In the genomic region with DNA sequence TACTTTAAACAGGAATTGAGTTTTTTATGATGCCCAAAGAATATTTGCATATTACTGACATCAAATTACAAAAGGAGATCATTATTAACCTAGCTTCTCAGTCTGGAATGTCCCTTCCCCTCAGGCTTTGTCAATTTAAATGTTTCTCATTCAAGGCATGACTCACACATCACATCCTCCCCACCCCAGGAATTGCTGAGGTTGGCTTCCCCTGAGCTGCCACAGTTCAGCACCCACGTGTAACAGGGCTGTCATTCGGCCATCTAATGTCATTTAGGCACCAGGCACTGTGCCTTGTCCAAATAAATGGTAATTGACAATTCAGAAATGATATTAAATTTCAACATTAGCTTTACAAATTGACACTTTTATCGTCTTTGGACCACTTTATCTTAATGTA, we compare ENCODE assay signal across 13 cellular contexts.
DNase-seq lines count a peak whose midpoint lies in the region; ATAC-seq, FAIRE-seq and TF ChIP-seq lines count a peak whose summit lies in the region.
"Had no signal": no experiment of that assay in that cellular context is flagged by ENCODE, and none has a peak within 500 bp of the region (broad histone marks: within the 10 kb centered on the region; RNA-seq: fewer than 3 reads in every experiment).

No MANE protein-coding gene starts in this region.

- no TSS peak for BruUV-seq in K562 (replicated peaks; lab: Mats Ljungman, UMichigan)

- CTCF ChIA-PET in K562 (lab: Yijun Ruan, JAX; ENCODE audit: low intra/inter-chr PET ratio) = no interaction called here

- TF ChIP-seq CTCF in K562 (IDR thresholded peaks at IDR 0.05 in 2 of 3, conservative IDR thresholded peaks at IDR 0.05 in 1 of 3; ENCODE audit: insufficient read depth in 2 of 3, low read depth in 1 of 3, low read length in 3 of 3) (no peak), right atrium auricular region (IDR thresholded peaks at IDR 0.05) (no peak)

- WGBS in K562 (ENCODE audit: insufficient coverage, low coverage, missing lambda C conversion rate) = 0% methylated on average over 3 of the region's 3 CpGs

- H3K4me1 ChIP-seq in K562 (replicated peaks in 1 of 2; ENCODE audit: control insufficient read depth in 2 of 2, insufficient read depth in 2 of 2, low read length in 2 of 2) (no peaks in the 10 kb centered on the region), right atrium auricular region (no peaks in the 10 kb centered on the region)
- H3K4me1 ChIP-seq: body of pancreas had no signal

- H3K4me3 ChIP-seq in K562 = no peak overlapping the region
- no peak overlapping the region for H3K4me3 ChIP-seq in right atrium auricular region
- H3K4me3 ChIP-seq: body of pancreas, skin epidermis had no signal

- no peak overlapping the region for H2AFZ ChIP-seq in K562 (ENCODE audit: low read depth, low read length)

- H3K27ac ChIP-seq in K562 (ENCODE audit: extremely low read depth, low read depth, low read length) (no peak overlapping the region), right atrium auricular region (no peak overlapping the region)
- H3K27ac ChIP-seq: body of pancreas, skin epidermis had no signal

- peaks cover 0 to 6% of the 10 kb centered on the region in 2 experiments; a peak in 1 of 5 replicates for H3K27me3 ChIP-seq in K562 (ENCODE audit: control insufficient read depth in 2 of 2, insufficient read depth in 2 of 2, low read length in 2 of 2)
- no peaks in the 10 kb centered on the region for H3K27me3 ChIP-seq in right atrium auricular region
- H3K27me3 ChIP-seq: body of pancreas had no signal

- TF ChIP-seq EP300 in K562 (IDR thresholded peaks at IDR 0.05; ENCODE audit: low read length) = no peak

- no peak overlapping the region for H3K9ac ChIP-seq in K562 (ENCODE audit: insufficient read depth in 1 of 2, low read depth in 2 of 2, low read length in 2 of 2)

- H3K9me3 ChIP-seq in K562 (replicated peaks; ENCODE audit: control insufficient read depth, insufficient read depth, low read depth, low read length) = no peaks in the 10 kb centered on the region
- H3K9me3 ChIP-seq in right atrium auricular region = no peaks in the 10 kb centered on the region
- H3K9me3 ChIP-seq: body of pancreas had no signal

- H3K9me1 ChIP-seq in K562 (ENCODE audit: control insufficient read depth, insufficient read depth, low read length) = no peaks in the 10 kb centered on the region

- POLR2A ChIA-PET in K562 (lab: Yijun Ruan, JAX) = no interaction called here

- H3K36me3 ChIP-seq in K562 (ENCODE audit: control insufficient read depth, insufficient read depth, low read length) (no peaks in the 10 kb centered on the region), right atrium auricular region (no peaks in the 10 kb centered on the region)

- DNase-seq in Daoy (ENCODE audit: low read depth) = peak; percentile 81
- peak; percentile 60 for DNase-seq in M059J (ENCODE audit: low read depth)
- no peak for DNase-seq in K562 (ENCODE audit: extremely low read depth in 1 of 4, low spot score in 3 of 4)
- DNase-seq in kidney tubule cell (ENCODE audit: low spot score) = peak; percentile 87
- no peak for DNase-seq in right atrium auricular region (ENCODE audit: low spot score)
- no peak for DNase-seq in midbrain (lab: John Stamatoyannopoulos, UW)
- DNase-seq: body of pancreas, NCI-H1694 treated with DMSO at 0.1 percent for 48 hours, SHP77 had no signal

- no peaks in the 10 kb centered on the region for H3K79me2 ChIP-seq in K562 (ENCODE audit: control insufficient read depth, insufficient read depth, low read length)

- ATAC-seq in K562 (no peak), GM18498 (IDR thresholded peaks at IDR 0.05; ENCODE audit: unreplicated experiment) (no peak), GM19452 (IDR thresholded peaks at IDR 0.05; ENCODE audit: unreplicated experiment) (no peak)
- ATAC-seq: body of pancreas had no signal

- no peaks in the 10 kb centered on the region for H4K20me1 ChIP-seq in K562 (replicated peaks; ENCODE audit: control insufficient read depth, insufficient read depth, low read length)

- H3K4me2 ChIP-seq in K562 (ENCODE audit: insufficient read depth, low read length) = no peak overlapping the region

- in situ Hi-C loops in K562 (cut with MboI) = no loop called here

- intact Hi-C loops in K562 (cut with micrococcal nuclease) = no loop called here

- no peak for TF ChIP-seq POLR2A in K562 (conservative IDR thresholded peaks at IDR 0.05)

- FAIRE-seq in K562 (lab: Jason Lieb, UNC) = no peak
- FAIRE-seq: D721Med had no signal

- no peak for TF ChIP-seq RAD21 in K562 (CRISPR knock-in tag; conservative IDR thresholded peaks at IDR 0.05 in 1 of 2, IDR thresholded peaks at IDR 0.05 in 1 of 2)

TF ChIP-seq in K562, 482 proteins besides CTCF, POLR2A, EP300 and RAD21:
- TF ChIP-seq PCBP2 (IDR thresholded peaks at IDR 0.05; ENCODE audit: low read depth, low read length, poor library complexity, severe bottlenecking) (no peak), TEAD4 (IDR thresholded peaks at IDR 0.05; ENCODE audit: low read length) (0 out of 2 replicates have a peak, but pooled peaks have one; percentile 27), TEAD4 (CRISPR knock-in tag; IDR thresholded peaks at IDR 0.05; ENCODE audit: borderline replicate concordance) (no peak), MAZ (CRISPR knock-in tag; conservative IDR thresholded peaks at IDR 0.05 in 1 of 2, IDR thresholded peaks at IDR 0.05 in 1 of 2) (0 out of 4 replicates have a peak, but pooled peaks of 1 of the 2 experiments have one; percentile 21), POU5F1 (IDR thresholded peaks at IDR 0.05; ENCODE audit: borderline replicate concordance, low read depth, low read length, partially characterized antibody) (no peak)

Comparison
In these comparisons a context has a peak if more than half of its experiments do, and no peak if none do; other contexts are left out.
1. DNase-seq: peak in Daoy (single experiment), M059J (single experiment) and kidney tubule cell (single experiment); none in K562 (0 of 4), right atrium auricular region (single experiment) and midbrain (single experiment).